14 cellular contexts compared by ENCODE assay signal in the genomic region with DNA sequence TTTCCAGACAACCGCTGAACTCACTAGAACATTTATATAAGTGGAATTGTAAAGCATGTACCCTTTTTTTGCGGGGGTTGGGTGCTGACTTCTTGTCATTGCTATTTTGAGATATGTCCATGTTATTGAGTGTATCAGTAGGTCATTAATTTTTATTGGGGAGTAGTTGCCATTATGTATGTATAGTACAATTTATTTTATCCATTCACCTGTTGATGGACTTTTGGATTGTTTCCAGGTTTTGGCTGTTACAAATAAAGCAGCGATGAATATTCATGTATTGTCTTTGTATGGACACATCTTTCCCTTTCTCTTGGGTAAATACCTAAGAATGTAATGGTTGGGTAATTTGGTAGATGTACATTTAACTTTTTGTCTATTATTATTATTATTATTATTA. TPM values are rescaled to one million over a fixed set of nuclear protein-coding genes. Genes with fewer than 3 reads are reported as not detected.
A peak's percentile ranks its signal among the peaks of the same experiment; 100 is the strongest.
DNase-seq lines count a peak whose midpoint lies in the region; ATAC-seq, FAIRE-seq and TF ChIP-seq lines count a peak whose summit lies in the region.
"Had no signal": no experiment of that assay in that cellular context is flagged by ENCODE, and none has a peak within 500 bp of the region (broad histone marks: within the 10 kb centered on the region; RNA-seq: fewer than 3 reads in every experiment).

No MANE protein-coding gene starts in this region.

- no peak overlapping the region for H3K4me2 ChIP-seq in HepG2 (ENCODE audit: low read depth, low read length)

- H3K27me3 ChIP-seq in HepG2 (ENCODE audit: control insufficient read depth in 1 of 2, insufficient read depth in 2 of 2, low read length in 2 of 2) (no peaks in the 10 kb centered on the region), right lobe of liver (no peaks in the 10 kb centered on the region), small intestine (ENCODE audit: control insufficient read depth in 2 of 2, insufficient read depth in 2 of 2, low read length in 2 of 2) (no peaks in the 10 kb centered on the region)
- H3K27me3 ChIP-seq in CD4-positive, alpha-beta memory T cell (ENCODE audit: insufficient read depth, low read length) = no peaks in the 10 kb centered on the region

- peaks cover 0 to 2% (median 0%) of the 10 kb centered on the region in 8 donors for H3K9me3 Mint-ChIP-seq in CD4-positive, alpha-beta memory T cell
- peaks cover 0 to 3% (median 0%) of the 10 kb centered on the region in 9 donors for H3K9me3 Mint-ChIP-seq in naive thymus-derived CD8-positive, alpha-beta T cell
- peaks cover 6 to 9% of the 10 kb centered on the region in 2 donors for H3K9me3 Mint-ChIP-seq in stimulated activated naive B cell treated with anti-CD40 and anti-IgM and Interleukin-4, amounts not matched to agents 10 μg/mL and 1 μg/mL and 100 μg/mL, for 72 hours
- H3K9me3 Mint-ChIP-seq: H9 had no signal

- no peak overlapping the region for H3K4me3 ChIP-seq in HepG2 (replicated peaks in 1 of 3; ENCODE audit: insufficient read depth in 1 of 3, low read depth in 2 of 3, low read length in 3 of 3)
- H3K4me3 ChIP-seq in right lobe of liver = no peak overlapping the region
- no peak overlapping the region for H3K4me3 ChIP-seq in CD4-positive, alpha-beta memory T cell (ENCODE audit: low read length in 2 of 2)
- no peak overlapping the region for H3K4me3 ChIP-seq in small intestine (ENCODE audit: low read depth in 1 of 2, low read length in 2 of 2)
- H3K4me3 ChIP-seq: GM12878 had no signal

- H3K9me3 ChIP-seq in HepG2 (ENCODE audit: low read length) (no peaks in the 10 kb centered on the region), right lobe of liver (no peaks in the 10 kb centered on the region), small intestine (ENCODE audit: control insufficient read depth, low read depth) (no peaks in the 10 kb centered on the region)
- no peaks in the 10 kb centered on the region for H3K9me3 ChIP-seq in CD4-positive, alpha-beta memory T cell (ENCODE audit: control insufficient read depth in 1 of 2, low read length in 2 of 2)

- peaks cover 53 to 91% (median 70%) of the 10 kb centered on the region in 4 donors for H3K4me1 Mint-ChIP-seq in CD4-positive, alpha-beta memory T cell
- peaks cover 43 to 90% (median 80%) of the 10 kb centered on the region in 4 donors for H3K4me1 Mint-ChIP-seq in naive thymus-derived CD8-positive, alpha-beta T cell
- peaks cover 44 to 81% of the 10 kb centered on the region in 2 donors for H3K4me1 Mint-ChIP-seq in stimulated activated naive B cell treated with anti-CD40 and anti-IgM and Interleukin-4, amounts not matched to agents 10 μg/mL and 1 μg/mL and 100 μg/mL, for 72 hours

- TF ChIP-seq EP300 in HepG2 (IDR thresholded peaks at IDR 0.05; ENCODE audit: low read depth in 2 of 2, low read length in 2 of 2) (no peak), HepG2 (CRISPR knock-in tag; IDR thresholded peaks at IDR 0.05; ENCODE audit: borderline replicate concordance) (no peak)

- no TSS peak for BruUV-seq in HepG2 (replicated peaks; lab: Mats Ljungman, UMichigan)

- CTCF ChIA-PET in HepG2 (lab: Yijun Ruan, JAX; ENCODE audit: low intra/inter-chr PET ratio, low total read pairs) = no interaction called here
- CTCF ChIA-PET in CD4-positive, alpha-beta memory T cell (lab: Charles Lee; ENCODE audit: partially characterized antibody) = interaction anchor here (0.9 kb wide), 1 partner anchor 27 kb away, joined by 3 read pairs; no protein-coding TSS in a partner anchor

- no peak for TF ChIP-seq RAD21 in HepG2 (CRISPR knock-in tag; IDR thresholded peaks at IDR 0.05)

- TF ChIP-seq POLR2A in HepG2 (IDR thresholded peaks at IDR 0.05; ENCODE audit: insufficient read depth in 1 of 2, low read depth in 2 of 2, low read length in 2 of 2) (no peak), right lobe of liver (IDR thresholded peaks at IDR 0.05) (no peak)

- peaks cover 11 to 12% of the 10 kb centered on the region in 2 donors for H3K36me3 Mint-ChIP-seq in CD4-positive, alpha-beta memory T cell
- H3K36me3 Mint-ChIP-seq in naive thymus-derived CD8-positive, alpha-beta T cell = peaks cover 0 to 14% (median 0%) of the 10 kb centered on the region in 3 donors
- H3K36me3 Mint-ChIP-seq in stimulated activated naive B cell treated with anti-CD40 and anti-IgM and Interleukin-4, amounts not matched to agents 10 μg/mL and 1 μg/mL and 100 μg/mL, for 72 hours = peaks cover 18 to 35% of the 10 kb centered on the region in 2 donors

- H3K4me3 Mint-ChIP-seq in CD4-positive, alpha-beta memory T cell = peak overlapping the region in 2 of 8 donors; percentile 6 to 52
- H3K4me3 Mint-ChIP-seq in naive thymus-derived CD8-positive, alpha-beta T cell = peak overlapping the region in 6 of 10 donors; percentile 9 to 48 (median 19)
- no peak overlapping the region for H3K4me3 Mint-ChIP-seq in stimulated activated naive B cell treated with anti-CD40 and anti-IgM and Interleukin-4, amounts not matched to agents 10 μg/mL and 1 μg/mL and 100 μg/mL, for 72 hours
- H3K4me3 Mint-ChIP-seq: CD14-positive monocyte, H9 had no signal

- no peak for TF ChIP-seq CTCF in HepG2 (CRISPR knock-in tag; IDR thresholded peaks at IDR 0.05)
- TF ChIP-seq CTCF in right lobe of liver (IDR thresholded peaks at IDR 0.05) = no peak

- WGBS in HepG2 (ENCODE audit: low lambda C conversion rate) = 100% methylated on average over 3 of the region's 3 CpGs
- 100% methylated on average over 3 of the region's 3 CpGs for WGBS in right lobe of liver (ENCODE audit: insufficient coverage, low coverage, low lambda C conversion rate, missing lambda C conversion rate)
- WGBS in small intestine, 3 donors = 73 to 90% (median 78%) methylated on average over 3 of the region's 3 CpGs

- H3K36me3 ChIP-seq in HepG2 (replicated peaks in 1 of 2; ENCODE audit: control insufficient read depth in 1 of 2, insufficient read depth in 2 of 2, low read length in 2 of 2) (peaks cover 2 to 6% of the 10 kb centered on the region in 2 experiments; a peak in 2 of 5 replicates), right lobe of liver (no peaks in the 10 kb centered on the region), small intestine (ENCODE audit: control insufficient read depth in 2 of 2, insufficient read depth in 2 of 2, low read length in 2 of 2) (no peaks in the 10 kb centered on the region)
- no peaks in the 10 kb centered on the region for H3K36me3 ChIP-seq in CD4-positive, alpha-beta memory T cell (ENCODE audit: insufficient read depth, low read length)

- no peaks in the 10 kb centered on the region for H3K27me3 Mint-ChIP-seq in CD4-positive, alpha-beta memory T cell
- no peaks in the 10 kb centered on the region for H3K27me3 Mint-ChIP-seq in naive thymus-derived CD8-positive, alpha-beta T cell
- no peaks in the 10 kb centered on the region for H3K27me3 Mint-ChIP-seq in stimulated activated naive B cell treated with anti-CD40 and anti-IgM and Interleukin-4, amounts not matched to agents 10 μg/mL and 1 μg/mL and 100 μg/mL, for 72 hours

- intact Hi-C loops in HepG2 (cut with micrococcal nuclease; ENCODE audit: unreplicated experiment) (loop anchor here (10.0 kb wide), 1 partner anchor 57 kb away; no protein-coding TSS in a partner anchor), right lobe of liver (cut with DNase I) (no loop called here)
- intact Hi-C loops in CD4-positive, alpha-beta memory T cell (cut with micrococcal nuclease) = loop anchor here (2.0 kb wide), 1 partner anchor 13 kb away; no protein-coding TSS in a partner anchor

- H3K79me2 ChIP-seq in HepG2 (ENCODE audit: insufficient read depth, low read length) = peaks cover 97% of the 10 kb centered on the region

- H3K27ac ChIP-seq in HepG2 (ENCODE audit: extremely low read length, insufficient read depth, low read length) (peak overlapping the region; percentile 51), right lobe of liver (no peak overlapping the region), small intestine (ENCODE audit: low read depth in 1 of 2, low read length in 1 of 2) (peak overlapping the region in 1 of 2 donors; percentile 62)
- no peak overlapping the region for H3K27ac ChIP-seq in CD4-positive, alpha-beta memory T cell (ENCODE audit: low read depth, low read length)

- FAIRE-seq in HepG2 (lab: Jason Lieb, UNC) (no peak), small intestine (lab: Jason Lieb, UNC) (no peak)
- FAIRE-seq: A204.1, GM12878, GM18507 had no signal

- H3K4me1 ChIP-seq in HepG2 (ENCODE audit: insufficient read depth, low read length) (peaks cover 80% of the 10 kb centered on the region), right lobe of liver (peaks cover 0 to 31% (median 9%) of the 10 kb centered on the region in 4 donors), small intestine (ENCODE audit: control insufficient read depth in 2 of 2, insufficient read depth in 1 of 2, low read depth in 1 of 2, low read length in 1 of 2) (peaks cover 6% of the 10 kb centered on the region in 2 donors)
- H3K4me1 ChIP-seq in CD4-positive, alpha-beta memory T cell (ENCODE audit: insufficient read depth, low read length) = peaks cover 82% of the 10 kb centered on the region

- H2AFZ ChIP-seq in HepG2 (ENCODE audit: low read length) = no peak overlapping the region

- POLR2A ChIA-PET in HepG2 (lab: Yijun Ruan, JAX) = interaction anchor here (1.3 to 2.9 kb wide), 3 partner anchors 13 to 213 kb away, joined by 4 to 29 read pairs (median 4); a partner anchor contains a TSS
- POLR2A ChIA-PET in CD4-positive, alpha-beta memory T cell (lab: Charles Lee; ENCODE audit: partially characterized antibody) = interaction anchor here (2.3 kb wide), 1 partner anchor 13 kb away, joined by 16 read pairs; a partner anchor contains a TSS
- POLR2A ChIA-PET in naive thymus-derived CD8-positive, alpha-beta T cell (lab: Charles Lee) = interaction anchor here (1.5 kb wide), 1 partner anchor 14 kb away, joined by 3 read pairs; no protein-coding TSS in a partner anchor

- peaks cover 59% of the 10 kb centered on the region for H4K20me1 ChIP-seq in HepG2 (ENCODE audit: insufficient read depth, low read length)

- no peak for DNase-seq in HepG2 (ENCODE audit: low spot score)
- no peak for DNase-seq in right lobe of liver
- no peak for DNase-seq in CD4-positive, alpha-beta memory T cell
- no peak for DNase-seq in naive thymus-derived CD8-positive, alpha-beta T cell
- DNase-seq in small intestine = peak; percentile 52
- no peak for DNase-seq in stimulated activated naive B cell treated with anti-CD40 and anti-IgM and Interleukin-4, amounts not matched to agents 10 μg/mL and 1 μg/mL and 100 μg/mL, for 72 hours
- DNase-seq: DMS79, GOT3, H9 had no signal

- in situ Hi-C loops in HepG2 (cut with HindIII; ENCODE audit: extremely low pct_ligation_motif_present, low pct_unique_long_range_greater_than_20kb) = no loop called here

- ATAC-seq in HepG2 (no peak), right lobe of liver (no peak), GM18868 (IDR thresholded peaks at IDR 0.05; ENCODE audit: unreplicated experiment) (no peak)
- ATAC-seq in naive thymus-derived CD8-positive, alpha-beta T cell = no peak
- ATAC-seq in stimulated activated naive B cell treated with anti-CD40 and anti-IgM and Interleukin-4, amounts not matched to agents 10 μg/mL and 1 μg/mL and 100 μg/mL, for 72 hours (replicated peaks) = no peak
- ATAC-seq: GM12878 had no signal

- peak overlapping the region in 4 of 7 donors; percentile 4 to 67 (median 28) for H3K27ac Mint-ChIP-seq in CD4-positive, alpha-beta memory T cell
- H3K27ac Mint-ChIP-seq in naive thymus-derived CD8-positive, alpha-beta T cell = peak overlapping the region in 5 of 10 donors; percentile 0 to 74 (median 16)
- no peak overlapping the region for H3K27ac Mint-ChIP-seq in stimulated activated naive B cell treated with anti-CD40 and anti-IgM and Interleukin-4, amounts not matched to agents 10 μg/mL and 1 μg/mL and 100 μg/mL, for 72 hours
- H3K27ac Mint-ChIP-seq: H9 had no signal

- no peak overlapping the region for H3K9ac ChIP-seq in HepG2 (ENCODE audit: insufficient read depth, low read depth, low read length)

RNA-seq across cellular contexts. Expression of a gene that starts 12.7 kb away (rescaled TPM):
- 52.6 and 63.2 TPM in 2 replicates for total RNA-seq in HepG2 (2016; rRNA removed; fragmentation: Illumina TruSeq; extraction: Trizol)
- total RNA-seq in HepG2 (2016; cell fraction: cytosol; rRNA removed; fragmentation: Illumina TruSeq; extraction: Trizol; ENCODE audit: low read depth) = 234 and 265 TPM in 2 replicates
- total RNA-seq in HepG2 (2016; cell fraction: insoluble cytoplasmic fraction; rRNA removed; fragmentation: Illumina TruSeq; extraction: Trizol) = 54.0 and 61.4 TPM in 2 replicates
- 183 and 209 TPM in 2 replicates for total RNA-seq in HepG2 (2016; cell fraction: membrane; rRNA removed; fragmentation: Illumina TruSeq; extraction: Trizol)
- total RNA-seq in HepG2 (2016; cell fraction: nucleus; rRNA removed; fragmentation: Illumina TruSeq; extraction: Trizol) = 42.9 and 44.2 TPM in 2 replicates
- 52.7 and 62.7 TPM in 2 replicates for polyA plus RNA-seq in HepG2 (2011; rRNA removed)
- 38.3 and 51.2 TPM in 2 replicates for polyA plus RNA-seq in HepG2 (2011; cell fraction: cytosol; rRNA removed)
- polyA plus RNA-seq in HepG2 (2011; cell fraction: nucleus; rRNA removed) = 32.5 and 33.2 TPM in 2 replicates
- polyA plus RNA-seq in HepG2 (2012) = 30.6 and 32.4 TPM in 2 replicates
- 2.5 and 2.8 TPM in 2 replicates for polyA plus RNA-seq in HepG2 (2016; cell fraction: cytosol; fragmentation: Illumina TruSeq; extraction: Trizol; ENCODE audit: low read depth)
- polyA plus RNA-seq in HepG2 (2016; cell fraction: insoluble cytoplasmic fraction; fragmentation: Illumina TruSeq; extraction: Trizol; ENCODE audit: low read depth) = 63.1 and 64.9 TPM in 2 replicates
- polyA plus RNA-seq in HepG2 (2016; cell fraction: membrane; fragmentation: Illumina TruSeq; extraction: Trizol; ENCODE audit: low read depth) = 17.1 and 17.3 TPM in 2 replicates
- polyA plus RNA-seq in HepG2 (2016; cell fraction: nucleus; fragmentation: Illumina TruSeq; extraction: Trizol; ENCODE audit: insufficient read depth, low read depth) = 38.6 and 39.5 TPM in 2 replicates
- 81.5 and 261 TPM in 2 replicates for polyA minus RNA-seq in HepG2 (2011; rRNA and poly(A)+ RNA removed; ENCODE audit: low replicate concordance)
- 107 and 129 TPM in 2 replicates for polyA minus RNA-seq in HepG2 (2011; cell fraction: cytosol; rRNA and poly(A)+ RNA removed)
- polyA minus RNA-seq in HepG2 (2011; cell fraction: nucleus; rRNA and poly(A)+ RNA removed) = 109 and 138 TPM in 2 replicates
- total RNA-seq in right lobe of liver = 10 to 100 TPM; 19.9 to 30.1 (median 25.1) TPM
- total RNA-seq in CD4-positive, alpha-beta memory T cell = 100 to 1,000 TPM; 127 to 134 TPM
- polyA plus RNA-seq in CD4-positive, alpha-beta memory T cell = 10 to 100 TPM; 76.5 to 94.9 TPM
- 100 to 1,000 TPM; 156 to 162 TPM for total RNA-seq in naive thymus-derived CD8-positive, alpha-beta T cell
- 100 to 1,000 TPM in 1 of 3 donors, 10 to 100 TPM in 2; 85.2 to 102 (median 86.6) TPM for polyA plus RNA-seq in naive thymus-derived CD8-positive, alpha-beta T cell
- polyA plus RNA-seq in small intestine = 10 to 100 TPM; 10.8 to 13.9 (median 13.6) TPM

Comparison
In these comparisons a context has a peak if more than half of its experiments do, and no peak if none do; other contexts are left out.
1. intact Hi-C loops: an anchor here in HepG2 (10.0 kb wide) and CD4-positive, alpha-beta memory T cell (2.0 kb wide); none called in right lobe of liver.
2. H3K4me3 Mint-ChIP-seq: peak in naive thymus-derived CD8-positive, alpha-beta T cell (6 of 10); none in stimulated activated naive B cell treated with anti-CD40 and anti-IgM and Interleukin-4, amounts not matched to agents 10 μg/mL and 1 μg/mL and 100 μg/mL, for 72 hours (0 of 2).